ENCODE assay signal across 1 cellular context in genomic region chr3:155342344-155342743, GRCh38.
TF ChIP-seq lines count a peak whose summit lies in the region.

No MANE protein-coding gene starts in this region.

TF ChIP-seq in K562, 482 proteins besides CTCF, POLR2A, EP300 and RAD21 (continued from another document):
- TF ChIP-seq ZBTB43 (CRISPR knock-in tag; IDR thresholded peaks at IDR 0.05): no peak
- no peak for TF ChIP-seq SMAD1 (IDR thresholded peaks at IDR 0.05; ENCODE audit: low read depth, low read length, partially characterized antibody)
- no peak for TF ChIP-seq ATF4 (CRISPR knock-in tag; IDR thresholded peaks at IDR 0.05)
- TF ChIP-seq ZNF668 (CRISPR knock-in tag; IDR thresholded peaks at IDR 0.05): no peak
- TF ChIP-seq MGA (IDR thresholded peaks at IDR 0.05): no peak
- TF ChIP-seq PTTG1 (tag; IDR thresholded peaks at IDR 0.05; ENCODE audit: low read depth): no peak
- TF ChIP-seq CREB3 (tag; conservative IDR thresholded peaks at IDR 0.05; ENCODE audit: low read depth): no peak
